ENCODE assay signal across 1 cellular context in the genomic region with DNA sequence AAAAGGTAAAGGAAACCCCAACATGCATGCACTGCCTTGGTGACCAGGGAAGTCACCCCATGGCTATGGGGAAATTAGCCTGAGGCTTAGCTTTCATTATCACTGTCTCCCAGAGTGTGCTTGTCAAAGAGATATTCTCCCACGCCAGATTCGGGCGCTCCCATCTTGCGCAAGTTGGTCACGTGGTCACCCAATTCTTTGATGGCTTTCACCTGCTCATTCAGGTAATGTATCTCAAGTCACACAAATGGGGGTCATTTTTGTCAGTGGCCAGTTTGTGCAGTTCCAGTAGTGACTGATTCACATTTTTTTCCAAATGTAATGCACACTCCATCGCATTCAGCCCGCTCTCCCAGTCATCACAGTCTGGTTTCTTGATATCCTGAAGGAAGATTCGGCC.
TF ChIP-seq lines count a peak whose summit lies in the region.

No MANE protein-coding gene starts in this region.

TF ChIP-seq in A549, 52 proteins besides CTCF, POLR2A, EP300 and RAD21:
- TF ChIP-seq, protein P1, sequence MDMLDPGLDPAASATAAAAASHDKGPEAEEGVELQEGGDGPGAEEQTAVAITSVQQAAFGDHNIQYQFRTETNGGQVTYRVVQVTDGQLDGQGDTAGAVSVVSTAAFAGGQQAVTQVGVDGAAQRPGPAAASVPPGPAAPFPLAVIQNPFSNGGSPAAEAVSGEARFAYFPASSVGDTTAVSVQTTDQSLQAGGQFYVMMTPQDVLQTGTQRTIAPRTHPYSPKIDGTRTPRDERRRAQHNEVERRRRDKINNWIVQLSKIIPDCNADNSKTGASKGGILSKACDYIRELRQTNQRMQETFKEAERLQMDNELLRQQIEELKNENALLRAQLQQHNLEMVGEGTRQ (IDR thresholded peaks at IDR 0.05), result peak; percentile 49; the same call in 1 of the 2 replicates
